ENCODE assay signal across 32 cellular contexts in the genomic region with DNA sequence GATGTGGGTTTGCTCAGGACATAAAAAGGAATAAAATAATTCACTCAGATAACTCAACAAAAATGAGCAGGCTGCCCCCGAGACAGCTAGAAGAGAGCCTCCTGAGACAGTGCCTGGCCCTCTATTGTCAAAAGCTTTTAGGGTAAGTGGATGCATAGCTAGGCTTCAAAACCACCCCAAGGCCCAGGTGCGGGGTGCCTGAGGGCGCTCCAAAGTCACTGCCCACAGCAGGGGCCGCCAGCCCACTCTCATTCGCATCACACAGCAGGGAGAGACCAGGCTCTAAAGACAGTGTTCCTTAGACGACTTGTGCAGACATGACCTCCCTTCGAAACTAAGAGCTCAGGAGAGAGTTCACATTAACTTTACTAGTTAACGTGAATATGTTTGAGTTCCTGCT.
"Had no signal": no experiment of that assay in that cellular context is flagged by ENCODE, and none has a peak within 500 bp of the region (broad histone marks: within the 10 kb centered on the region; RNA-seq: fewer than 3 reads in every experiment).

No MANE protein-coding gene starts in this region.

- H3K4me3 ChIP-seq: adrenal gland, body of pancreas, breast epithelium, K562, Peyer's patch, SJSA1 had no signal

- H3K4me3 Mint-ChIP-seq: activated CD4-positive, alpha-beta memory T cell treated with anti-CD3 and anti-CD28 coated beads for 36 hours; activated CD4-positive, alpha-beta T cell treated with anti-CD3 and anti-CD28 coated beads for 36 hours; activated naive CD4-positive, alpha-beta T cell treated with anti-CD3 and anti-CD28 coated beads, Interleukin-2, amount 50 U/mL, for 24 hours; activated T-cell treated with anti-CD3 and anti-CD28 coated beads, Interleukin-2, amount 50 U/mL, for 4 hours; activated T-helper 1 cell treated with anti-CD3 and anti-CD28 coated beads, Interleukin-12 subunit alpha, Interleukin-12 subunit beta, Interleukin-2, Interleukin-4 antibody, amounts not matched to agents 30 ng/mL and 10 ng/mL and 1 ng/mL, durations not matched to agents 14 hours and 24 hours and 36 hours; T-helper 1 cell treated with Interleukin-12 subunit alpha and Interleukin-12 subunit beta and Interleukin-4 antibody, amounts not matched to agents 30 μg/mL and 1 μg/mL, for 36 hours; T-helper 2 cell treated with Interferon-gamma antibody and Interleukin-4, amounts not matched to agents 5 μg/mL and 100 μg/mL, for 36 hours had no signal

- H3K27ac Mint-ChIP-seq: activated CD4-positive, alpha-beta memory T cell treated with anti-CD3 and anti-CD28 coated beads for 36 hours; activated CD4-positive, alpha-beta T cell treated with anti-CD3 and anti-CD28 coated beads for 36 hours; activated naive CD4-positive, alpha-beta T cell treated with anti-CD3 and anti-CD28 coated beads, Interleukin-2, amount 50 U/mL, for 24 hours; activated T-helper 1 cell treated with anti-CD3 and anti-CD28 coated beads, Interleukin-12 subunit alpha, Interleukin-12 subunit beta, Interleukin-2, Interleukin-4 antibody, amounts not matched to agents 30 ng/mL and 10 ng/mL and 1 ng/mL, durations not matched to agents 14 hours and 24 hours and 36 hours; T-helper 1 cell treated with Interleukin-12 subunit alpha and Interleukin-12 subunit beta and Interleukin-4 antibody, amounts not matched to agents 30 μg/mL and 1 μg/mL, for 36 hours; T-helper 2 cell treated with Interferon-gamma antibody and Interleukin-4, amounts not matched to agents 5 μg/mL and 100 μg/mL, for 36 hours had no signal

- H3K4me1 Mint-ChIP-seq: activated naive CD4-positive, alpha-beta T cell treated with anti-CD3 and anti-CD28 coated beads, Interleukin-2, amount 50 U/mL, for 24 hours had no signal

- H3K27me3 Mint-ChIP-seq: activated CD4-positive, alpha-beta memory T cell treated with anti-CD3 and anti-CD28 coated beads for 36 hours; activated CD4-positive, alpha-beta T cell treated with anti-CD3 and anti-CD28 coated beads for 36 hours; activated naive CD4-positive, alpha-beta T cell treated with anti-CD3 and anti-CD28 coated beads, Interleukin-2, amount 50 U/mL, for 24 hours had no signal

- H3K9me3 Mint-ChIP-seq: activated CD4-positive, alpha-beta memory T cell treated with anti-CD3 and anti-CD28 coated beads for 36 hours; activated naive CD4-positive, alpha-beta T cell treated with anti-CD3 and anti-CD28 coated beads, Interleukin-2, amount 50 U/mL, for 24 hours; activated T-cell treated with anti-CD3 and anti-CD28 coated beads, Interleukin-2, amount 50 U/mL, for 4 hours; activated T-helper 1 cell treated with anti-CD3 and anti-CD28 coated beads, Interleukin-12 subunit alpha, Interleukin-12 subunit beta, Interleukin-2, Interleukin-4 antibody, amounts not matched to agents 30 ng/mL and 10 ng/mL and 1 ng/mL, durations not matched to agents 14 hours and 24 hours and 36 hours; T-helper 1 cell treated with Interleukin-12 subunit alpha and Interleukin-12 subunit beta and Interleukin-4 antibody, amounts not matched to agents 30 μg/mL and 1 μg/mL, for 36 hours; T-helper 2 cell treated with Interferon-gamma antibody and Interleukin-4, amounts not matched to agents 5 μg/mL and 100 μg/mL, for 36 hours had no signal

- H3K9me3 ChIP-seq: adrenal gland, body of pancreas, breast epithelium, Peyer's patch, SJSA1, SK-N-SH had no signal

- ATAC-seq: activated CD4-positive, alpha-beta T cell treated with anti-CD3 and anti-CD28 coated beads for 36 hours; activated CD4-positive, CD25-positive, alpha-beta regulatory T cell treated with anti-CD3 and anti-CD28 coated beads, Interleukin-2, amount 50 U/mL, for 24 hours; activated T-cell treated with anti-CD3 and anti-CD28 coated beads, Interleukin-2, amount 50 U/mL, for 4 hours; body of pancreas; K562 had no signal

- H3K27ac ChIP-seq: adrenal gland, body of pancreas, breast epithelium, SJSA1 had no signal

- H3K4me1 ChIP-seq: adrenal gland, body of pancreas, breast epithelium, SJSA1 had no signal

- H3K27me3 ChIP-seq: adrenal gland, body of pancreas, breast epithelium, Peyer's patch, SJSA1 had no signal

- H3K36me3 ChIP-seq: adrenal gland, breast epithelium, Peyer's patch, SJSA1 had no signal

- H3K36me3 Mint-ChIP-seq: activated CD4-positive, alpha-beta memory T cell treated with anti-CD3 and anti-CD28 coated beads for 36 hours; activated naive CD4-positive, alpha-beta T cell treated with anti-CD3 and anti-CD28 coated beads, Interleukin-2, amount 50 U/mL, for 24 hours had no signal

- DNase-seq: activated CD4-positive, alpha-beta T cell treated with anti-CD3 and anti-CD28 coated beads for 36 hours; activated CD4-positive, alpha-beta T cell treated with anti-CD3 and anti-CD28 coated beads, Interleukin-2, amount 50 U/mL, for 1 hour; activated CD8-positive, alpha-beta memory T cell treated with anti-CD3 and anti-CD28 coated beads, Interleukin-2, amount 50 U/mL, for 4 hours; activated effector memory CD4-positive, alpha-beta T cell treated with Interleukin-2 at 50 U/mL for 16 hours; activated naive CD4-positive, alpha-beta T cell; activated T-cell treated with anti-CD3 and anti-CD28 coated beads for 4 hours; activated T-cell treated with anti-CD3 and anti-CD28 coated beads, Interleukin-2, amount 50 U/mL, for 4 hours; adrenal gland; body of pancreas; caudate nucleus; cerebellar nuclear complex; NCI-H1105; NCI-H1436; NCI-H187; NCI-H2081; NCI-H345; NCI-H524 treated with DMSO at 0.1 percent for 48 hours; NCI-H748 treated with DMSO at 0.1 percent for 48 hours; NK-92 treated with Interleukin-12 subunit alpha and Interleukin-12 subunit beta, amount 100 ng/mL, for 24 hours; RPMI8226; SHP77 treated with DMSO at 0.1 percent for 48 hours; SK-N-SH had no signal
